Comparison of ENCODE assay signal across 8 cellular contexts in the genomic region with DNA sequence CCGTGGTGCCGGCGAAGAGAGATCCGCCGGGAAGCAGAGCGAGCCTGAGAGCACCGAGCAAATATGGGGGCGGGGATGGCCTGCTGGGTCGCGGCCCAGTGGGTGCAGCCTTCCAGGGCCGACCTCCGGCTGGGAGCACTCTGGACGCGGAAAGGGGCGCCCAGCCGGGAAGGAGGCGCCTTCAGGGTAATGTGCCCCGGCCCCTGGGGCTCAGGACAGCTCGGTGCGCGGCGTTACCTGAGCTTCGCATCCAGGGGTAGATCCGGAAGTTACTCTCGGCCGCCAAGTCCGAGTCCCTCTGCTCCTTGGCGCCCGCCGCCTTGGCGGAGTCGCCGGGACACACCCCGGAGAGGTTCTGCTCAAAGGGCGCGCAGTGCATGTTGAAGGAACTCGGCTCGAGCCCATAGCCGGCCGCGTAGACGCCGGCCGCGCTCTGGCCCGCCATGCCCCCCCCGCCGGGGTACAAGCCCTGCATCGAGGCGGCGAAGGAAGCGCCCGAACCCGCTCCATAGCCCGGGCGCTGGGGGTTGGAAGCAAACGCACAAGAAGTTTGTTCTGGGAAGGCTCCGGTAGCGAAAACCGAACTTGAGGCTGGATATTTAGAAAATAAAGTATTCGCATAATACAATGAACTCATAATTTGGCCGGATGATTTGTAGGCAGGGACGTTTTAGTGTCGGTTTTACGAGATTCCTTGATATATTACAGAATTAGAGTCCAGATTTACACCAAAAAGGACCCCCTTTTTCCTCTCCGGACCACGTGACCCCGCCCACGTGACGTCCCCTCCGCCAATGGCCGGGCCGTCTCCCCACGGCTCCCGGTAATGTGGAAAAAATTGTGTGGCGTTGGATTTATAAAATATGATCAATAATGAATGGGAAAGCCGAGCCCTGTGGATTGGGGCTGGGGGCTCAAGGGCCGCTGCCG. TPM values are rescaled to one million over a fixed set of nuclear protein-coding genes. Genes with fewer than 3 reads are reported as not detected.
A peak's percentile ranks its signal among the peaks of the same experiment; 100 is the strongest.
DNase-seq lines count a peak whose midpoint lies in the region; ATAC-seq, FAIRE-seq and TF ChIP-seq lines count a peak whose summit lies in the region.

A gene (minus strand): TSS at position 736 of the 930 bp plus-strand sequence. CDS start 99 bp downstream, at position 637.

- H3K4me2 ChIP-seq in astrocyte (ENCODE audit: low read length): peak within 1 kb of the TSS; percentile 74

- TF ChIP-seq CTCF in Calu3 (IDR thresholded peaks at IDR 0.05; ENCODE audit: unreplicated experiment): no peak
- TF ChIP-seq CTCF in astrocyte (IDR thresholded peaks at IDR 0.05; ENCODE audit: insufficient read depth, low read depth, low read length): no peak

- H3K36me3 Mint-ChIP-seq in Calu3 (ENCODE audit: insufficient read depth, unreplicated experiment) (peaks cover 97% of the 10 kb centered on the region), astrocyte (ENCODE audit: low read depth, unreplicated experiment) (no peaks in the 10 kb centered on the region)

- ATAC-seq in HG03354 (IDR thresholded peaks at IDR 0.05; ENCODE audit: poor library complexity, severe bottlenecking, unreplicated experiment): peak; percentile 49
- no peak for ATAC-seq in HG03520 (IDR thresholded peaks at IDR 0.05; ENCODE audit: unreplicated experiment)

- no peak within 1 kb of the TSS for H3K9ac ChIP-seq in astrocyte (ENCODE audit: low read length)

- intact Hi-C loops in Calu3 (cut with micrococcal nuclease; ENCODE audit: unreplicated experiment): no loop called here

- no peaks in the 10 kb centered on the region; the same call in 1 of the 2 replicates for H3K27me3 ChIP-seq in SJCRH30
- H3K27me3 ChIP-seq in astrocyte (ENCODE audit: insufficient read depth, low read length): peaks cover 85% of the 10 kb centered on the region

- H3K4me3 ChIP-seq in SJCRH30 (peak within 1 kb of the TSS; percentile 84), astrocyte (ENCODE audit: insufficient read depth, low read depth, low read length) (peak within 1 kb of the TSS; percentile 29)

- H3K27ac Mint-ChIP-seq in Calu3 (ENCODE audit: unreplicated experiment): peak within 1 kb of the TSS; percentile 74
- peak within 1 kb of the TSS; percentile 62 for H3K27ac Mint-ChIP-seq in astrocyte (ENCODE audit: unreplicated experiment)

- peaks cover 21% of the 10 kb centered on the region for H4K20me1 ChIP-seq in astrocyte (ENCODE audit: insufficient read depth, low read length)

- CTCF ChIA-PET in Calu3 (lab: Charles Lee): interaction anchor here (0.5 to 1.0 kb wide), 4 partner anchors 9 to 848 kb away, joined by 3 to 6 read pairs (median 4); no protein-coding TSS in a partner anchor

- BruUV-seq in Calu3 (replicated peaks; lab: Mats Ljungman, UMichigan): no TSS peak

- H3K36me3 ChIP-seq in SJCRH30 (no peaks in the 10 kb centered on the region), astrocyte (ENCODE audit: insufficient read depth, low read length) (no peaks in the 10 kb centered on the region)

- H3K4me1 ChIP-seq in SJCRH30 (no peaks in the 10 kb centered on the region; the same call in 1 of the 2 replicates), astrocyte (ENCODE audit: insufficient read depth, low read length) (peaks cover 4% of the 10 kb centered on the region)

- H3K9me3 Mint-ChIP-seq in Calu3 (ENCODE audit: low read depth, unreplicated experiment): no peaks in the 10 kb centered on the region
- peaks cover 37% of the 10 kb centered on the region for H3K9me3 Mint-ChIP-seq in astrocyte (ENCODE audit: unreplicated experiment)

- no peaks in the 10 kb centered on the region for H3K79me2 ChIP-seq in astrocyte (ENCODE audit: insufficient read depth, low read length)

- DNase-seq in Calu3 (peak; percentile 93), SJCRH30 (peak; percentile 81 to 82), astrocyte (ENCODE audit: low read depth) (no peak), kidney glomerular epithelial cell (lab: John Stamatoyannopoulos, UW) (peak; percentile 42), epidermal melanocyte (ENCODE audit: insufficient read length, low spot score) (no peak)
- DNase-seq in stimulated activated CD4-positive, alpha-beta T cell treated with anti-CD3 and anti-CD28 coated beads, Interleukin-2, amount 100 ng/mL, for 48 hours: peak; percentile 65 to 69

- H2AFZ ChIP-seq in astrocyte (ENCODE audit: low read depth, low read length): peak within 1 kb of the TSS; percentile 60

- H3K9me3 ChIP-seq in SJCRH30 (replicated peaks) (no peaks in the 10 kb centered on the region), astrocyte (ENCODE audit: insufficient read depth, low read depth, low read length) (peaks cover 3% of the 10 kb centered on the region)

- H3K4me3 Mint-ChIP-seq in Calu3 (ENCODE audit: low read depth, unreplicated experiment): peak within 1 kb of the TSS; percentile 88
- no peak within 1 kb of the TSS for H3K4me3 Mint-ChIP-seq in astrocyte (ENCODE audit: unreplicated experiment)

- H3K27ac ChIP-seq in SJCRH30 (peak within 1 kb of the TSS; percentile 74), astrocyte (ENCODE audit: low read depth, low read length) (no peak within 1 kb of the TSS)

- H3K4me1 Mint-ChIP-seq in Calu3 (ENCODE audit: low read depth, unreplicated experiment) (peaks cover 35% of the 10 kb centered on the region), astrocyte (ENCODE audit: low read depth, unreplicated experiment) (no peaks in the 10 kb centered on the region)

- FAIRE-seq in astrocyte (lab: Jason Lieb, UNC): no peak

- H3K27me3 Mint-ChIP-seq in Calu3 (ENCODE audit: unreplicated experiment) (peaks cover 15% of the 10 kb centered on the region), astrocyte (ENCODE audit: low read depth, unreplicated experiment) (peaks cover 77% of the 10 kb centered on the region)

RNA-seq across cellular contexts. Expression of the gene that starts here (rescaled TPM):
- 30.2 and 31.3 TPM in 2 replicates for total RNA-seq in Calu3 (2022)
- total RNA-seq in SJCRH30 (2014; rRNA removed; shearing (Covaris generic)): 18.8 and 23.1 TPM in 2 replicates
- not detected in 2 replicates for total RNA-seq in astrocyte

Comparison
In these comparisons a context has a peak if more than half of its experiments do, and no peak if none do; other contexts are left out.
1. RNA of the gene that starts here (total RNA-seq): 30.2 to 31.3 TPM in Calu3 and 18.8 to 23.1 TPM in SJCRH30; not detected in astrocyte; every median in the first group is over 10 times any median in the second.
2. DNase-seq: peak in Calu3 (single experiment), SJCRH30 (2 of 2), kidney glomerular epithelial cell (single experiment) and stimulated activated CD4-positive, alpha-beta T cell treated with anti-CD3 and anti-CD28 coated beads, Interleukin-2, amount 100 ng/mL, for 48 hours (2 of 2); none in astrocyte (single experiment) and epidermal melanocyte (single experiment).